In the genomic region with DNA sequence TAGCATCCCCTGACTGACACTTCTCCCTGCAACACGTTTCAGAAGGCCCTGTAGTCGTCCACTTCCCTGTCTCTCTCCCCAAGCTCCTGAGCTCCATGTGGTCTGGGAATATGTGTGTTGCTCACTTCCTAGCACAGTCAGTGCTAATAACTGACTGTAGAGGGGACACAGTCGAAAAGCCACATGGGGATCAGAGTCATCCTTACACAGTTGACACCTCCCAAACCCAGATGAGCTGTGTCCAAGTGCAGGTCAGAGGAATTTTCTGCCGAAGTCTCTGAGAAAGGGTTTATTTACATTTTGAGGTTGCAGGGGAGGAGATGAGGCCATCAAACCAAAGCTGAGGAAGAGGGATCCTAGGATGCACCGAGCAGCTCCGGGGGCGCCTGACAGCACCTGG, we compare ENCODE assay signal across 1 cellular context.
TF ChIP-seq lines count a peak whose summit lies in the region.

No MANE protein-coding gene starts in this region.

TF ChIP-seq in GM23338, 12 proteins besides CTCF, POLR2A, EP300 and RAD21 (continued from another document):
- TF ChIP-seq, protein P1, sequence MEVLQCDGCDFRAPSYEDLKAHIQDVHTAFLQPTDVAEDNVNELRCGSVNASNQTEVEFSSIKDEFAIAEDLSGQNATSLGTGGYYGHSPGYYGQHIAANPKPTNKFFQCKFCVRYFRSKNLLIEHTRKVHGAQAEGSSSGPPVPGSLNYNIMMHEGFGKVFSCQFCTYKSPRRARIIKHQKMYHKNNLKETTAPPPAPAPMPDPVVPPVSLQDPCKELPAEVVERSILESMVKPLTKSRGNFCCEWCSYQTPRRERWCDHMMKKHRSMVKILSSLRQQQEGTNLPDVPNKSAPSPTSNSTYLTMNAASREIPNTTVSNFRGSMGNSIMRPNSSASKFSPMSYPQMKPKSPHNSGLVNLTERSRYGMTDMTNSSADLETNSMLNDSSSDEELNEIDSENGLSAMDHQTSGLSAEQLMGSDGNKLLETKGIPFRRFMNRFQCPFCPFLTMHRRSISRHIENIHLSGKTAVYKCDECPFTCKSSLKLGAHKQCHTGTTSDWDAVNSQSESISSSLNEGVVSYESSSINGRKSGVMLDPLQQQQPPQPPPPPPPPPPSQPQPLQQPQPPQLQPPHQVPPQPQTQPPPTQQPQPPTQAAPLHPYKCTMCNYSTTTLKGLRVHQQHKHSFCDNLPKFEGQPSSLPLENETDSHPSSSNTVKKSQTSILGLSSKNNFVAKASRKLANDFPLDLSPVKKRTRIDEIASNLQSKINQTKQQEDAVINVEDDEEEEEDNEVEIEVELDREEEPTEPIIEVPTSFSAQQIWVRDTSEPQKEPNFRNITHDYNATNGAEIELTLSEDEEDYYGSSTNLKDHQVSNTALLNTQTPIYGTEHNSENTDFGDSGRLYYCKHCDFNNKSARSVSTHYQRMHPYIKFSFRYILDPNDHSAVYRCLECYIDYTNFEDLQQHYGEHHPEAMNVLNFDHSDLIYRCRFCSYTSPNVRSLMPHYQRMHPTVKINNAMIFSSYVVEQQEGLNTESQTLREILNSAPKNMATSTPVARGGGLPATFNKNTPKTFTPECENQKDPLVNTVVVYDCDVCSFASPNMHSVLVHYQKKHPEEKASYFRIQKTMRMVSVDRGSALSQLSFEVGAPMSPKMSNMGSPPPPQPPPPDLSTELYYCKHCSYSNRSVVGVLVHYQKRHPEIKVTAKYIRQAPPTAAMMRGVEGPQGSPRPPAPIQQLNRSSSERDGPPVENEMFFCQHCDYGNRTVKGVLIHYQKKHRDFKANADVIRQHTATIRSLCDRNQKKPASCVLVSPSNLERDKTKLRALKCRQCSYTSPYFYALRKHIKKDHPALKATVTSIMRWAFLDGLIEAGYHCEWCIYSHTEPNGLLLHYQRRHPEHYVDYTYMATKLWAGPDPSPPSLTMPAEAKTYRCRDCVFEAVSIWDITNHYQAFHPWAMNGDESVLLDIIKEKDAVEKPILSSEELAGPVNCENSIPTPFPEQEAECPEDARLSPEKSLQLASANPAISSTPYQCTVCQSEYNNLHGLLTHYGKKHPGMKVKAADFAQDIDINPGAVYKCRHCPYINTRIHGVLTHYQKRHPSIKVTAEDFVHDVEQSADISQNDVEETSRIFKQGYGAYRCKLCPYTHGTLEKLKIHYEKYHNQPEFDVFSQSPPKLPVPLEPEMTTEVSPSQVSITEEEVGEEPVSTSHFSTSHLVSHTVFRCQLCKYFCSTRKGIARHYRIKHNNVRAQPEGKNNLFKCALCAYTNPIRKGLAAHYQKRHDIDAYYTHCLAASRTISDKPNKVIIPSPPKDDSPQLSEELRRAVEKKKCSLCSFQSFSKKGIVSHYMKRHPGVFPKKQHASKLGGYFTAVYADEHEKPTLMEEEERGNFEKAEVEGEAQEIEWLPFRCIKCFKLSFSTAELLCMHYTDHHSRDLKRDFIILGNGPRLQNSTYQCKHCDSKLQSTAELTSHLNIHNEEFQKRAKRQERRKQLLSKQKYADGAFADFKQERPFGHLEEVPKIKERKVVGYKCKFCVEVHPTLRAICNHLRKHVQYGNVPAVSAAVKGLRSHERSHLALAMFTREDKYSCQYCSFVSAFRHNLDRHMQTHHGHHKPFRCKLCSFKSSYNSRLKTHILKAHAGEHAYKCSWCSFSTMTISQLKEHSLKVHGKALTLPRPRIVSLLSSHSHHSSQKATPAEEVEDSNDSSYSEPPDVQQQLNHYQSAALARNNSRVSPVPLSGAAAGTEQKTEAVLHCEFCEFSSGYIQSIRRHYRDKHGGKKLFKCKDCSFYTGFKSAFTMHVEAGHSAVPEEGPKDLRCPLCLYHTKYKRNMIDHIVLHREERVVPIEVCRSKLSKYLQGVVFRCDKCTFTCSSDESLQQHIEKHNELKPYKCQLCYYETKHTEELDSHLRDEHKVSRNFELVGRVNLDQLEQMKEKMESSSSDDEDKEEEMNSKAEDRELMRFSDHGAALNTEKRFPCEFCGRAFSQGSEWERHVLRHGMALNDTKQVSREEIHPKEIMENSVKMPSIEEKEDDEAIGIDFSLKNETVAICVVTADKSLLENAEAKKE (CRISPR knock-in tag; IDR thresholded peaks at IDR 0.05): no peak
- TF ChIP-seq ZNF331 (CRISPR knock-in tag; IDR thresholded peaks at IDR 0.05; ENCODE audit: low read depth) (no peak), CREB1 (CRISPR knock-in tag; IDR thresholded peaks at IDR 0.05; ENCODE audit: low read depth) (no peak), NANOG (IDR thresholded peaks at IDR 0.05; ENCODE audit: borderline replicate concordance) (no peak), POLR2AphosphoS5 (IDR thresholded peaks at IDR 0.05; ENCODE audit: low read depth) (no peak), JUNB (IDR thresholded peaks at IDR 0.05; ENCODE audit: unreplicated experiment) (no peak), EZH2phosphoT487 (IDR thresholded peaks at IDR 0.05; ENCODE audit: unreplicated experiment) (no peak)
- TF ChIP-seq, protein P2, sequence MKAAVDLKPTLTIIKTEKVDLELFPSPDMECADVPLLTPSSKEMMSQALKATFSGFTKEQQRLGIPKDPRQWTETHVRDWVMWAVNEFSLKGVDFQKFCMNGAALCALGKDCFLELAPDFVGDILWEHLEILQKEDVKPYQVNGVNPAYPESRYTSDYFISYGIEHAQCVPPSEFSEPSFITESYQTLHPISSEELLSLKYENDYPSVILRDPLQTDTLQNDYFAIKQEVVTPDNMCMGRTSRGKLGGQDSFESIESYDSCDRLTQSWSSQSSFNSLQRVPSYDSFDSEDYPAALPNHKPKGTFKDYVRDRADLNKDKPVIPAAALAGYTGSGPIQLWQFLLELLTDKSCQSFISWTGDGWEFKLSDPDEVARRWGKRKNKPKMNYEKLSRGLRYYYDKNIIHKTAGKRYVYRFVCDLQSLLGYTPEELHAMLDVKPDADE (IDR thresholded peaks at IDR 0.05): no peak
